ENCODE assay signal across 20 cellular contexts in the genomic region with DNA sequence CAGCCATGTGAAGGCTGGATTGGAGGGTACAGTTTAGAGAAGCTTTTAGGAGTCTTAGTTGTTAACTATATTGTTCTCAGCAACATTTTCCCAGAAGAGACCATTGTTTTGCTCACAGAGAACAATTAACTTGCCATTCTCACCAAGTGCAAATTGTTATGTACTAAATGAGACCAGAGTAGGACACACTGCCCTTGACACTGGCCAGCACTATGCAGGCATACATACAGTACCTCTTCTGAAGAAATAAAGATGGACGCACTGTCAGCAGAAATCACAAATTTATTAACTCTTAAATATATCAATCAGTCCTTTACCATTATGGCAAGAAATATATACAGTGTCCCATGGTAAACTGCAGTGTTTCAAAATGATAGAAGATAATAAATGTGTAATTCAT.
"Had no signal": no experiment of that assay in that cellular context is flagged by ENCODE, and none has a peak within 500 bp of the region (broad histone marks: within the 10 kb centered on the region; RNA-seq: fewer than 3 reads in every experiment).

No MANE protein-coding gene starts in this region.

- H3K36me3 ChIP-seq: neural progenitor cell had no signal

- H3K4me3 Mint-ChIP-seq: activated CD4-positive, alpha-beta T cell treated with anti-CD3 and anti-CD28 coated beads, Interleukin-2, amount 10 ng/mL, durations not matched to agents 24 days and 14 days; activated CD8-positive, alpha-beta T cell treated with anti-CD3 and anti-CD28 coated beads for 36 hours; activated naive CD8-positive, alpha-beta T cell treated with anti-CD3 and anti-CD28 coated beads, Interleukin-2, amount 50 U/mL, for 24 hours; activated T-helper 17 cell treated with anti-CD3 and anti-CD28 coated beads, Interleukin-2, amount 50 U/mL, for 72 hours; naive thymus-derived CD4-positive, alpha-beta T cell; neural progenitor cell; stimulated activated naive B cell treated with anti-CD40 and anti-IgM and Interleukin-4, amounts not matched to agents 10 μg/mL and 1 μg/mL and 100 μg/mL, for 72 hours; T-cell had no signal

- H3K27me3 Mint-ChIP-seq: activated CD4-positive, alpha-beta T cell treated with anti-CD3 and anti-CD28 coated beads, Interleukin-2, amount 10 ng/mL, durations not matched to agents 24 days and 14 days; activated CD8-positive, alpha-beta T cell treated with anti-CD3 and anti-CD28 coated beads for 36 hours; activated naive CD8-positive, alpha-beta T cell treated with anti-CD3 and anti-CD28 coated beads, Interleukin-2, amount 50 U/mL, for 24 hours; activated T-helper 17 cell treated with anti-CD3 and anti-CD28 coated beads, Interleukin-2, amount 50 U/mL, for 72 hours; naive thymus-derived CD4-positive, alpha-beta T cell; stimulated activated naive B cell treated with anti-CD40 and anti-IgM and Interleukin-4, amounts not matched to agents 10 μg/mL and 1 μg/mL and 100 μg/mL, for 72 hours; T-cell had no signal

- H3K27me3 ChIP-seq: neural progenitor cell had no signal

- H3K4me1 ChIP-seq: psoas muscle had no signal

- H3K27ac ChIP-seq: neural progenitor cell, psoas muscle had no signal

- H3K27ac Mint-ChIP-seq: activated CD4-positive, alpha-beta T cell treated with anti-CD3 and anti-CD28 coated beads, Interleukin-2, amount 10 ng/mL, durations not matched to agents 24 days and 14 days; activated T-helper 17 cell treated with anti-CD3 and anti-CD28 coated beads, Interleukin-2, amount 50 U/mL, for 72 hours; neural progenitor cell; T-cell had no signal

- ATAC-seq: activated CD8-positive, alpha-beta T cell treated with anti-CD3 and anti-CD28 coated beads for 36 hours; activated naive CD8-positive, alpha-beta T cell treated with anti-CD3 and anti-CD28 coated beads, Interleukin-2, amount 50 U/mL, for 24 hours; activated T-helper 17 cell treated with anti-CD3 and anti-CD28 coated beads, Interleukin-2, amount 50 U/mL, for 72 hours; esophagus mucosa; left colon; naive thymus-derived CD4-positive, alpha-beta T cell; psoas muscle; sciatic nerve; stimulated activated naive B cell treated with anti-CD40 and anti-IgM and Interleukin-4, amounts not matched to agents 10 μg/mL and 1 μg/mL and 100 μg/mL, for 72 hours; T-cell had no signal

- H3K36me3 Mint-ChIP-seq: neural progenitor cell had no signal

- H3K9me3 Mint-ChIP-seq: activated CD4-positive, alpha-beta T cell treated with anti-CD3 and anti-CD28 coated beads, Interleukin-2, amount 10 ng/mL, durations not matched to agents 24 days and 14 days; activated CD8-positive, alpha-beta T cell treated with anti-CD3 and anti-CD28 coated beads for 36 hours; activated naive CD8-positive, alpha-beta T cell treated with anti-CD3 and anti-CD28 coated beads, Interleukin-2, amount 50 U/mL, for 24 hours; activated T-helper 17 cell treated with anti-CD3 and anti-CD28 coated beads, Interleukin-2, amount 50 U/mL, for 72 hours; neural progenitor cell; T-cell had no signal

- H3K4me1 Mint-ChIP-seq: activated T-helper 17 cell treated with anti-CD3 and anti-CD28 coated beads, Interleukin-2, amount 50 U/mL, for 72 hours; T-cell had no signal

- H3K9me3 ChIP-seq: SK-N-SH had no signal

- DNase-seq: activated CD4-positive, alpha-beta T cell treated with anti-CD3 and anti-CD28 coated beads, Interleukin-2, amount 10 ng/mL, durations not matched to agents 24 days and 14 days; activated CD4-positive, CD25-positive, alpha-beta regulatory T cell; activated CD8-positive, alpha-beta T cell treated with anti-CD3 and anti-CD28 coated beads for 36 hours; activated naive CD4-positive, alpha-beta T cell treated with Interleukin-2 at 50 U/mL for 16 hours; activated naive CD8-positive, alpha-beta T cell treated with anti-CD3 and anti-CD28 coated beads, Interleukin-2, amount 50 U/mL, for 24 hours; activated T-cell treated with anti-CD3 and anti-CD28 coated beads, Interleukin-2, amount 50 U/mL, for 1 hour; aorta; cortex of kidney; effector CD4-positive, alpha-beta T cell; left colon; naive thymus-derived CD4-positive, alpha-beta T cell; psoas muscle; SK-N-SH; stimulated activated CD4-positive, alpha-beta T cell treated with anti-CD3 and anti-CD28 coated beads, Interleukin-4, amount 100 ng/mL, for 4 hours; stimulated activated naive B cell treated with anti-CD40 and anti-IgM and Interleukin-4, amounts not matched to agents 10 μg/mL and 1 μg/mL and 100 μg/mL, for 72 hours; T-cell had no signal

- H3K4me3 ChIP-seq: neural progenitor cell, psoas muscle had no signal
